ENCODE assay signal across 7 cellular contexts in the genomic region with DNA sequence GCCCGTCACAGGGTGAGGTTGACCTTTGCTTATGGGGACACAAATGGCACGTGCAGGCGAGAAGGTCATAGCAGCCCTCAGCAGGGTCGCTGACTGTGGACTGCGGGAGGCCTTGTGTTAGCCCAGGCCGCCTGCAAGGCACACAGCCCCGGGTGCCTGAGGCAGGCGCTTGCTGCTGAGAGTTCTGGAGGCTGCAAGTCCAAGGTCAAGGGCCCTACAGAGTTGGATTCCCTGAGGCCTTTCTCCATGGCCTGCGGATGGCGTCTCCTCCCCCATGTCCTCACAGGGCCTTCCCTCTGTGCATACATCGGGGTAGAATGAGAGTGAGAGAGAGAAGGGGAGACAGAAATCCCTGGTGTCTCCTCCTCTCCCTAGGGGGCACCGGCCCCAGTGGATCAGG.
A peak's percentile ranks its signal among the peaks of the same experiment; 100 is the strongest.
DNase-seq lines count a peak whose midpoint lies in the region; ATAC-seq, FAIRE-seq and TF ChIP-seq lines count a peak whose summit lies in the region.
"Not testable (repeated sequence)": the region's sequence is repeated elsewhere in the genome, so short reads cannot be mapped to it uniquely, and the experiment has no call there.

No MANE protein-coding gene starts in this region.

- POLR2A ChIA-PET in K562 (lab: Yijun Ruan, JAX) = not testable (repeated sequence)

- H3K27me3 ChIP-seq in K562 (ENCODE audit: control insufficient read depth in 2 of 2, insufficient read depth in 2 of 2, low read length in 2 of 2) = peaks cover 0 to 11% of the 10 kb centered on the region in 2 experiments; a peak in 2 of 5 replicates
- not testable (repeated sequence) for H3K27me3 ChIP-seq in lower lobe of right lung (ENCODE audit: low read depth); sigmoid colon; suprapubic skin

- WGBS in K562 (ENCODE audit: insufficient coverage, low coverage, missing lambda C conversion rate) = 31% methylated on average over 9 of the region's 12 CpGs
- 86 to 89% methylated on average over 12 of the region's 12 CpGs for whole genome bisulfite sequencing in sigmoid colon, 2 donors
- WGBS in suprapubic skin = no CpG with 5 or more reads among the region's 12 CpGs

- H3K4me3 ChIP-seq in K562, lower lobe of right lung, sigmoid colon, suprapubic skin: not testable (repeated sequence)

- BruUV-seq in K562 (replicated peaks; lab: Mats Ljungman, UMichigan) = not testable (repeated sequence)

- CTCF ChIA-PET in K562 (lab: Yijun Ruan, JAX; ENCODE audit: low intra/inter-chr PET ratio) = not testable (repeated sequence)

- not testable (repeated sequence) for H4K20me1 ChIP-seq in K562 (replicated peaks; ENCODE audit: control insufficient read depth, insufficient read depth, low read length)

- DNase-seq in ELR (ENCODE audit: low read depth) (peak; percentile 6), Kasumi-1 (lab: John Stamatoyannopoulos, UW) (peak; percentile 1 to 3), cardiac septum (ENCODE audit: low spot score) (peak; percentile 39), lower lobe of right lung (peak; percentile 37), sigmoid colon (peak; percentile 53), suprapubic skin (ENCODE audit: low spot score in 2 of 2) (peak; percentile 44 to 52)
- DNase-seq in K562 (ENCODE audit: extremely low read depth in 1 of 4, low spot score in 3 of 4) = not testable (repeated sequence)

- not testable (repeated sequence) for TF ChIP-seq RAD21 in K562 (CRISPR knock-in tag; conservative IDR thresholded peaks at IDR 0.05 in 1 of 2, IDR thresholded peaks at IDR 0.05 in 1 of 2)

- peak; percentile 29 for FAIRE-seq in K562 (lab: Jason Lieb, UNC)

- H3K79me2 ChIP-seq in K562 (ENCODE audit: control insufficient read depth, insufficient read depth, low read length) = not testable (repeated sequence)

- in situ Hi-C loops in K562 (cut with MboI) = not testable (repeated sequence)

- ATAC-seq in K562, lower lobe of right lung: not testable (repeated sequence)

- not testable (repeated sequence) for H3K36me3 ChIP-seq in K562 (ENCODE audit: control insufficient read depth, insufficient read depth, low read length); lower lobe of right lung; sigmoid colon; suprapubic skin

- not testable (repeated sequence) for TF ChIP-seq CTCF in K562 (IDR thresholded peaks at IDR 0.05 in 2 of 3, conservative IDR thresholded peaks at IDR 0.05 in 1 of 3; ENCODE audit: insufficient read depth in 2 of 3, low read depth in 1 of 3, low read length in 3 of 3); lower lobe of right lung (IDR thresholded peaks at IDR 0.05); sigmoid colon (IDR thresholded peaks at IDR 0.05); suprapubic skin (IDR thresholded peaks at IDR 0.05)

- not testable (repeated sequence) for H3K4me2 ChIP-seq in K562 (ENCODE audit: insufficient read depth, low read length)

- intact Hi-C loops in K562 (cut with micrococcal nuclease); cardiac septum (cut with DNase I); lower lobe of right lung (cut with DNase I); sigmoid colon (cut with DNase I): not testable (repeated sequence)

- TF ChIP-seq POLR2A in K562 (conservative IDR thresholded peaks at IDR 0.05); sigmoid colon (IDR thresholded peaks at IDR 0.05); suprapubic skin (IDR thresholded peaks at IDR 0.05): not testable (repeated sequence)

- peaks cover 20% of the 10 kb centered on the region in 2 experiments for H3K4me1 ChIP-seq in K562 (replicated peaks in 1 of 2; ENCODE audit: control insufficient read depth in 2 of 2, insufficient read depth in 2 of 2, low read length in 2 of 2)
- not testable (repeated sequence) for H3K4me1 ChIP-seq in lower lobe of right lung, sigmoid colon, suprapubic skin

- not testable (repeated sequence) for H3K9me1 ChIP-seq in K562 (ENCODE audit: control insufficient read depth, insufficient read depth, low read length)

- not testable (repeated sequence) for H2AFZ ChIP-seq in K562 (ENCODE audit: low read depth, low read length)

- H3K9me3 ChIP-seq in K562 (replicated peaks; ENCODE audit: control insufficient read depth, insufficient read depth, low read depth, low read length); lower lobe of right lung; sigmoid colon; suprapubic skin: not testable (repeated sequence)

- not testable (repeated sequence) for H3K27ac ChIP-seq in K562 (ENCODE audit: extremely low read depth, low read depth, low read length); lower lobe of right lung; sigmoid colon; suprapubic skin

- not testable (repeated sequence) for TF ChIP-seq EP300 in K562 (IDR thresholded peaks at IDR 0.05; ENCODE audit: low read length); sigmoid colon (IDR thresholded peaks at IDR 0.05); suprapubic skin (IDR thresholded peaks at IDR 0.05)

- not testable (repeated sequence) for H3K9ac ChIP-seq in K562 (ENCODE audit: insufficient read depth in 1 of 2, low read depth in 2 of 2, low read length in 2 of 2)
